In genomic region chr7:40551685-40552576, GRCh38 we compare ENCODE assay signal across 9 cellular contexts.
DNase-seq lines count a peak whose midpoint lies in the region; ATAC-seq, FAIRE-seq and TF ChIP-seq lines count a peak whose summit lies in the region.
"Had no signal": no experiment of that assay in that cellular context is flagged by ENCODE, and none has a peak within 500 bp of the region (broad histone marks: within the 10 kb centered on the region; RNA-seq: fewer than 3 reads in every experiment).

No MANE protein-coding gene starts in this region.

- TF ChIP-seq POLR2A in HepG2 (IDR thresholded peaks at IDR 0.05; ENCODE audit: insufficient read depth in 1 of 2, low read depth in 2 of 2, low read length in 2 of 2) = no peak

- TF ChIP-seq EP300 in HepG2 (IDR thresholded peaks at IDR 0.05; ENCODE audit: low read depth in 2 of 2, low read length in 2 of 2) (no peak), HepG2 (CRISPR knock-in tag; IDR thresholded peaks at IDR 0.05; ENCODE audit: borderline replicate concordance) (no peak)

- no peaks in the 10 kb centered on the region for H3K9me3 Mint-ChIP-seq in activated naive CD4-positive, alpha-beta T cell treated with anti-CD3 and anti-CD28 coated beads for 36 hours

- no peaks in the 10 kb centered on the region for H4K20me1 ChIP-seq in HepG2 (ENCODE audit: insufficient read depth, low read length)

- H3K4me1 ChIP-seq in HepG2 (ENCODE audit: insufficient read depth, low read length) (peaks cover 6% of the 10 kb centered on the region; the same call in 1 of the 2 replicates), small intestine (ENCODE audit: control insufficient read depth in 2 of 2, insufficient read depth in 1 of 2, low read depth in 1 of 2, low read length in 1 of 2) (peaks cover 0 to 2% of the 10 kb centered on the region in 2 donors)

- H3K27ac Mint-ChIP-seq in activated naive CD4-positive, alpha-beta T cell treated with anti-CD3 and anti-CD28 coated beads for 36 hours = no peak overlapping the region
- H3K27ac Mint-ChIP-seq: naive B cell had no signal

- H3K4me1 Mint-ChIP-seq in activated naive CD4-positive, alpha-beta T cell treated with anti-CD3 and anti-CD28 coated beads for 36 hours (ENCODE audit: low read depth) = peaks cover 5% of the 10 kb centered on the region

- H3K4me2 ChIP-seq in HepG2 (ENCODE audit: low read depth, low read length) = no peak overlapping the region

- in situ Hi-C loops in HepG2 (cut with HindIII; ENCODE audit: extremely low pct_ligation_motif_present, low pct_unique_long_range_greater_than_20kb) = no loop called here

- DNase-seq in activated naive CD4-positive, alpha-beta T cell treated with anti-CD3 and anti-CD28 coated beads for 36 hours = peak; percentile 11
- no peak for DNase-seq in activated naive CD4-positive, alpha-beta T cell (lab: John Stamatoyannopoulos, UW)
- DNase-seq in SKM-1 (lab: John Stamatoyannopoulos, UW; ENCODE audit: unreplicated experiment) (peak; percentile 90), HepG2 (ENCODE audit: low spot score) (peak; percentile 3), middle frontal gyrus (ENCODE audit: extremely low spot score, low spot score) (no peak), frontal cortex (ENCODE audit: low spot score in 2 of 2) (no peak), small intestine (no peak)
- DNase-seq: naive B cell had no signal

- no peak for TF ChIP-seq RAD21 in HepG2 (CRISPR knock-in tag; IDR thresholded peaks at IDR 0.05)

- H3K27me3 ChIP-seq in HepG2 (ENCODE audit: control insufficient read depth in 1 of 2, insufficient read depth in 2 of 2, low read length in 2 of 2) (no peaks in the 10 kb centered on the region), small intestine (ENCODE audit: control insufficient read depth in 2 of 2, insufficient read depth in 2 of 2, low read length in 2 of 2) (no peaks in the 10 kb centered on the region)

- H3K9me3 ChIP-seq in HepG2 (ENCODE audit: low read length) (no peaks in the 10 kb centered on the region), small intestine (ENCODE audit: control insufficient read depth, low read depth) (no peaks in the 10 kb centered on the region)

- no peak for TF ChIP-seq CTCF in HepG2 (CRISPR knock-in tag; IDR thresholded peaks at IDR 0.05)

- no TSS peak for BruUV-seq in HepG2 (replicated peaks; lab: Mats Ljungman, UMichigan)

- no peaks in the 10 kb centered on the region for H3K36me3 ChIP-seq in HepG2 (replicated peaks in 1 of 2; ENCODE audit: control insufficient read depth in 1 of 2, insufficient read depth in 2 of 2, low read length in 2 of 2)
- H3K36me3 ChIP-seq in small intestine (ENCODE audit: control insufficient read depth in 2 of 2, insufficient read depth in 2 of 2, low read length in 2 of 2) = no peaks in the 10 kb centered on the region

- intact Hi-C loops in activated naive CD4-positive, alpha-beta T cell treated with anti-CD3 and anti-CD28 coated beads for 36 hours (cut with micrococcal nuclease) = no loop called here
- intact Hi-C loops in HepG2 (cut with micrococcal nuclease; ENCODE audit: unreplicated experiment) = no loop called here

- H2AFZ ChIP-seq in HepG2 (ENCODE audit: low read length) = no peak overlapping the region

- ATAC-seq in HG03045 (IDR thresholded peaks at IDR 0.05; ENCODE audit: unreplicated experiment) (peak; percentile 63), HepG2 (no peak)

- POLR2A ChIA-PET in HepG2 (lab: Yijun Ruan, JAX) = no interaction called here

- H3K27ac ChIP-seq in HepG2 (ENCODE audit: extremely low read length, insufficient read depth, low read length) (no peak overlapping the region), small intestine (ENCODE audit: low read depth in 1 of 2, low read length in 1 of 2) (no peak overlapping the region)

- 90% methylated on average over 8 of the region's 8 CpGs for WGBS in HepG2 (ENCODE audit: low lambda C conversion rate)
- WGBS in small intestine, 3 donors = 50 to 69% (median 54%) methylated on average over 8 of the region's 8 CpGs

- H3K9ac ChIP-seq in HepG2 (ENCODE audit: insufficient read depth, low read depth, low read length) = no peak overlapping the region

- FAIRE-seq in HepG2 (lab: Jason Lieb, UNC) = no peak
- no peak for FAIRE-seq in frontal cortex (lab: Jason Lieb, UNC)
- no peak for FAIRE-seq in small intestine (lab: Jason Lieb, UNC)

- CTCF ChIA-PET in activated naive CD4-positive, alpha-beta T cell treated with anti-CD3 and anti-CD28 coated beads for 36 hours (lab: Charles Lee) = no interaction called here
- CTCF ChIA-PET in HepG2 (lab: Yijun Ruan, JAX; ENCODE audit: low intra/inter-chr PET ratio, low total read pairs) = no interaction called here

- H3K27me3 Mint-ChIP-seq in activated naive CD4-positive, alpha-beta T cell treated with anti-CD3 and anti-CD28 coated beads for 36 hours (ENCODE audit: low read depth) = no peaks in the 10 kb centered on the region
- H3K27me3 Mint-ChIP-seq: naive B cell had no signal

- H3K4me3 ChIP-seq in HepG2 (replicated peaks in 1 of 3; ENCODE audit: insufficient read depth in 1 of 3, low read depth in 2 of 3, low read length in 3 of 3) (no peak overlapping the region), small intestine (ENCODE audit: low read depth in 1 of 2, low read length in 2 of 2) (no peak overlapping the region)

- H3K4me3 Mint-ChIP-seq in activated naive CD4-positive, alpha-beta T cell treated with anti-CD3 and anti-CD28 coated beads for 36 hours = no peak overlapping the region
- H3K4me3 Mint-ChIP-seq: naive B cell had no signal

- no peaks in the 10 kb centered on the region for H3K36me3 Mint-ChIP-seq in activated naive CD4-positive, alpha-beta T cell treated with anti-CD3 and anti-CD28 coated beads for 36 hours (ENCODE audit: low read depth)
- H3K36me3 Mint-ChIP-seq: naive B cell had no signal

- H3K79me2 ChIP-seq in HepG2 (ENCODE audit: insufficient read depth, low read length) = no peaks in the 10 kb centered on the region

TF ChIP-seq in HepG2, 621 proteins besides CTCF, POLR2A, EP300 and RAD21:
- TF ChIP-seq SALL1 (CRISPR knock-in tag; IDR thresholded peaks at IDR 0.05) (peak; percentile 26; the same call in 1 of the 2 replicates), MAFK (conservative IDR thresholded peaks at IDR 0.05 in 1 of 2, IDR thresholded peaks at IDR 0.05 in 1 of 2; ENCODE audit: low read length in 2 of 2) (peak in 1 of 2 experiments; percentile 24; a peak in 1 of 4 replicates), CREBL2 (CRISPR knock-in tag; IDR thresholded peaks at IDR 0.05; ENCODE audit: borderline replicate concordance) (no peak), ZBTB7A (CRISPR knock-in tag; IDR thresholded peaks at IDR 0.05) (no peak)

Comparison
In these comparisons a context has a peak if more than half of its experiments do, and no peak if none do; other contexts are left out.
1. DNase-seq: peak in activated naive CD4-positive, alpha-beta T cell treated with anti-CD3 and anti-CD28 coated beads for 36 hours (single experiment), SKM-1 (single experiment) and HepG2 (single experiment); none in activated naive CD4-positive, alpha-beta T cell (0 of 4), middle frontal gyrus (single experiment), frontal cortex (0 of 2) and small intestine (single experiment).